ENCODE assay signal across 8 cellular contexts in genomic region chr16:4936181-4936990, GRCh38. TPM values are rescaled to one million over a fixed set of nuclear protein-coding genes. Genes with fewer than 3 reads are reported as not detected.
DNase-seq lines count a peak whose midpoint lies in the region; ATAC-seq, FAIRE-seq and TF ChIP-seq lines count a peak whose summit lies in the region.

No MANE protein-coding gene starts in this region.

- WGBS in GM12878 (ENCODE audit: insufficient coverage, insufficient replicate concordance, low lambda C conversion rate, missing lambda C conversion rate), result 7% methylated on average over 53 of the region's 64 CpGs
- 2% methylated on average over 64 of the region's 64 CpGs for WGBS in thymus

- ATAC-seq in GM12878, result peak; percentile 58
- ATAC-seq in HG03159 (IDR thresholded peaks at IDR 0.05; ENCODE audit: unreplicated experiment), result no peak

- H3K4me2 ChIP-seq in GM12878 (ENCODE audit: control insufficient read depth, insufficient read depth), result peak overlapping the region; percentile 71

- H2AFZ ChIP-seq in GM12878 (ENCODE audit: control insufficient read depth, low read depth, low read length), result no peak overlapping the region

- H3K4me1 ChIP-seq in GM12878 (ENCODE audit: control insufficient read depth, insufficient read depth, low read length), result no peaks in the 10 kb centered on the region
- H3K4me1 ChIP-seq in thymus (ENCODE audit: control insufficient read depth, insufficient read depth, low read length), result peaks cover 2% of the 10 kb centered on the region

- RAD21 ChIA-PET in GM12878 (lab: Charles Lee; ENCODE audit: unreplicated experiment), result no interaction called here

- H3K27ac ChIP-seq in GM12878 (ENCODE audit: control insufficient read depth, insufficient read depth) (no peak overlapping the region), thymus (ENCODE audit: low read depth) (peak overlapping the region; percentile 60)

- H3K9me3 ChIP-seq in GM12878 (replicated peaks; ENCODE audit: control insufficient read depth, insufficient read depth, low read length) (no peaks in the 10 kb centered on the region), thymus (ENCODE audit: control insufficient read depth) (no peaks in the 10 kb centered on the region)

- no peaks in the 10 kb centered on the region for H3K79me2 ChIP-seq in GM12878 (ENCODE audit: control insufficient read depth, insufficient read depth, low read length)

- H4K20me1 ChIP-seq in GM12878 (ENCODE audit: control insufficient read depth, insufficient read depth), result no peaks in the 10 kb centered on the region; the same call in 1 of the 2 replicates

- in situ Hi-C loops in GM12878 (cut with MboI), result no loop called here

- DNase-seq in COLO668 (lab: John Stamatoyannopoulos, UW; ENCODE audit: unreplicated experiment) (peak; percentile 51), HuH-7.5 (ENCODE audit: low spot score) (peak; percentile 65), GM12878 (ENCODE audit: low read depth, low spot score) (no peak), kidney epithelial cell (ENCODE audit: low read depth) (no peak), RKO (ENCODE audit: low spot score) (no peak)
- no peak for DNase-seq in activated CD4-positive, CD25-positive, alpha-beta regulatory T cell (lab: John Stamatoyannopoulos, UW)

- CTCF ChIA-PET in GM12878 (lab: Yijun Ruan, JAX), result no interaction called here

- H3K27me3 ChIP-seq in GM12878 (replicated peaks in 1 of 2; ENCODE audit: control insufficient read depth in 2 of 2, insufficient read depth in 2 of 2, low read length in 1 of 2) (peaks cover 2 to 12% of the 10 kb centered on the region in 2 experiments; a peak in 3 of 4 replicates), kidney epithelial cell (ENCODE audit: control insufficient read depth, insufficient read depth, low read length) (no peaks in the 10 kb centered on the region), thymus (ENCODE audit: control insufficient read depth, insufficient read depth) (peaks cover 39% of the 10 kb centered on the region)

- H3K36me3 ChIP-seq in GM12878 (ENCODE audit: control insufficient read depth in 2 of 2, insufficient read depth in 2 of 2, low read length in 1 of 2), result no peaks in the 10 kb centered on the region
- no peaks in the 10 kb centered on the region for H3K36me3 ChIP-seq in kidney epithelial cell (ENCODE audit: control insufficient read depth, insufficient read depth, low read length)
- H3K36me3 ChIP-seq in thymus (ENCODE audit: control insufficient read depth, insufficient read depth), result no peaks in the 10 kb centered on the region

- intact Hi-C loops in GM12878 (cut with micrococcal nuclease; ENCODE audit: unreplicated experiment), result no loop called here

- no TSS peak for BruUV-seq in GM12878 (replicated peaks; lab: Mats Ljungman, UMichigan)

- no peak for FAIRE-seq in GM12878 (lab: Jason Lieb, UNC)

- H3K9ac ChIP-seq in GM12878 (ENCODE audit: control insufficient read depth, insufficient read depth, low read length), result no peak overlapping the region

- no peak for TF ChIP-seq RAD21 in GM12878 (IDR thresholded peaks at IDR 0.05; ENCODE audit: insufficient read depth, low read depth, low read length)

- SMC1A ChIA-PET in GM12878 (lab: Charles Lee; ENCODE audit: uncharacterized antibody, unreplicated experiment), result no interaction called here

- no peak for TF ChIP-seq POLR2A in GM12878 (IDR thresholded peaks at IDR 0.05; ENCODE audit: low read depth, low read length)

- no peak for TF ChIP-seq EP300 in GM12878 (IDR thresholded peaks at IDR 0.05; ENCODE audit: borderline replicate concordance in 1 of 2, control insufficient read depth in 1 of 2, low read depth in 2 of 2, low read length in 2 of 2)

- POLR2A ChIA-PET in GM12878 (lab: Charles Lee), result no interaction called here

- 0 out of 6 replicates have a peak, but pooled peaks of 1 of the 3 experiments have one; percentile 11 for TF ChIP-seq CTCF in GM12878 (IDR thresholded peaks at IDR 0.05 in 2 of 3, conservative IDR thresholded peaks at IDR 0.05 in 1 of 3; ENCODE audit: control insufficient read depth in 2 of 3, extremely low read depth in 1 of 3, insufficient read depth in 1 of 3, low read depth in 3 of 3, low read length in 3 of 3)
- TF ChIP-seq CTCF in kidney epithelial cell (IDR thresholded peaks at IDR 0.05; ENCODE audit: insufficient read depth, low read length, poor library complexity, severe bottlenecking), result peak; percentile 57

- H3K4me3 ChIP-seq in GM12878, result 0 out of 2 replicates have a peak overlapping the region, but pooled peaks have one; percentile 32
- H3K4me3 ChIP-seq in kidney epithelial cell (ENCODE audit: low read depth, low read length), result peak overlapping the region; percentile 71
- peak overlapping the region; percentile 39 for H3K4me3 ChIP-seq in thymus (ENCODE audit: low read length)

TF ChIP-seq in GM12878, 131 proteins besides CTCF, POLR2A, EP300 and RAD21:
- TF ChIP-seq POU2F2 (IDR thresholded peaks at IDR 0.05; ENCODE audit: borderline replicate concordance, low read depth, low read length) (no peak), SREBF2 (IDR thresholded peaks at IDR 0.05; ENCODE audit: low read length) (no peak), ASH2L (IDR thresholded peaks at IDR 0.05; ENCODE audit: borderline replicate concordance, low read depth) (no peak), ZBTB11 (CRISPR knock-in tag; IDR thresholded peaks at IDR 0.05) (no peak), WRNIP1 (IDR thresholded peaks at IDR 0.05; ENCODE audit: borderline replicate concordance, low read depth, low read length) (no peak)
TF ChIP-seq in GM12878: peak in this region for 0.

RNA-seq across cellular contexts. Expression of gene PPL, which starts 0.6 kb away (rescaled TPM):
- total RNA-seq in GM12878 (2013; cell fraction: nucleolus; rRNA removed), result not detected in 2 replicates
- total RNA-seq in GM12878 (2014; rRNA removed) (0.05 and 0.06 TPM in 2 replicates), GM12878 (2014; rRNA removed; fragmentation: Illumina TruSeq; extraction: Trizol) (0.04 TPM in 1 of 2 replicates, not detected in the other), GM12878 (2021) (0.11 and 0.18 TPM in 2 replicates), kidney epithelial cell (25.5 and 26.5 TPM in 2 replicates)
- polyA plus RNA-seq in GM12878 (2011; ENCODE audit: low read depth), result 0.29 TPM
- polyA plus RNA-seq in GM12878 (2011; rRNA removed) (0.04 TPM in 1 of 2 replicates, not detected in the other), GM12878 (2014; fragmentation: Illumina TruSeq; extraction: Trizol) (0.03 TPM in 1 of 2 replicates, not detected in the other), GM12878 (2014; fragmentation: Nextera tagmentation; extraction: Ambion mirVana) (not detected), GM12878 (2014; rRNA removed) (0.03 and 0.04 TPM in 2 replicates), GM12878 (2016; fragmentation: Nextera tagmentation; extraction: Ambion mirVana) (under 1 TPM; 0.19 to 0.47 TPM), thymus (14.3 TPM)
- polyA plus RNA-seq in GM12878 (2011; cell fraction: cytosol; rRNA removed), result 0.03 TPM in 2 replicates
- polyA plus RNA-seq in GM12878 (2011; cell fraction: nucleus; rRNA removed), result 0.12 and 0.18 TPM in 2 replicates
- 0.11 and 0.14 TPM in 2 replicates for polyA plus RNA-seq in GM12878 (2012)
- 0.05 TPM in 1 of 2 replicates, not detected in the other for polyA minus RNA-seq in GM12878 (2011; rRNA and poly(A)+ RNA removed)
- polyA minus RNA-seq in GM12878 (2011; cell fraction: cytosol; rRNA and poly(A)+ RNA removed), result 0.31 TPM in 1 of 2 replicates, not detected in the other
- not detected in 2 replicates for polyA minus RNA-seq in GM12878 (2011; cell fraction: nucleus; rRNA and poly(A)+ RNA removed)

RNA-seq across cellular contexts. Expression of gene SEC14L5, which starts 21.7 kb away (rescaled TPM):
- total RNA-seq in GM12878 (2013; cell fraction: nucleolus; rRNA removed), result not detected in 2 replicates
- total RNA-seq in GM12878 (2014; rRNA removed) (not detected in 2 replicates), GM12878 (2014; rRNA removed; fragmentation: Illumina TruSeq; extraction: Trizol) (not detected in 2 replicates), GM12878 (2021) (not detected in 2 replicates), kidney epithelial cell (not detected in 2 replicates)
- polyA plus RNA-seq in GM12878 (2011; ENCODE audit: low read depth), result not detected
- polyA plus RNA-seq in GM12878 (2011; rRNA removed) (not detected in 2 replicates), GM12878 (2014; fragmentation: Illumina TruSeq; extraction: Trizol) (0.01 TPM in 1 of 2 replicates, not detected in the other), GM12878 (2014; fragmentation: Nextera tagmentation; extraction: Ambion mirVana) (not detected), GM12878 (2014; rRNA removed) (not detected in 2 replicates), GM12878 (2016; fragmentation: Nextera tagmentation; extraction: Ambion mirVana) (not detected), thymus (0.14 TPM)
- not detected in 2 replicates for polyA plus RNA-seq in GM12878 (2011; cell fraction: cytosol; rRNA removed)
- polyA plus RNA-seq in GM12878 (2011; cell fraction: nucleus; rRNA removed), result not detected in 2 replicates
- polyA plus RNA-seq in GM12878 (2012), result 0.03 TPM in 1 of 2 replicates, not detected in the other
- polyA minus RNA-seq in GM12878 (2011; rRNA and poly(A)+ RNA removed), result not detected in 2 replicates
- polyA minus RNA-seq in GM12878 (2011; cell fraction: cytosol; rRNA and poly(A)+ RNA removed), result not detected in 2 replicates
- polyA minus RNA-seq in GM12878 (2011; cell fraction: nucleus; rRNA and poly(A)+ RNA removed), result not detected in 2 replicates

Comparison
In these comparisons a context has a peak if more than half of its experiments do, and no peak if none do; other contexts are left out.
1. DNase-seq: peak in COLO668 (single experiment) and HuH-7.5 (single experiment); none in GM12878 (single experiment), kidney epithelial cell (single experiment), RKO (single experiment) and activated CD4-positive, CD25-positive, alpha-beta regulatory T cell (0 of 4).
2. RNA of gene PPL, which starts 0.6 kb away (total RNA-seq): 25.5 to 26.5 TPM in kidney epithelial cell; 0.04 to 0.18 TPM in GM12878; every median in the first group is over 10 times any median in the second.
3. Peak in every context shown above with its lines, with median percentiles within 50 percentile points of each other: H3K4me3 ChIP-seq.